In the genomic region with DNA sequence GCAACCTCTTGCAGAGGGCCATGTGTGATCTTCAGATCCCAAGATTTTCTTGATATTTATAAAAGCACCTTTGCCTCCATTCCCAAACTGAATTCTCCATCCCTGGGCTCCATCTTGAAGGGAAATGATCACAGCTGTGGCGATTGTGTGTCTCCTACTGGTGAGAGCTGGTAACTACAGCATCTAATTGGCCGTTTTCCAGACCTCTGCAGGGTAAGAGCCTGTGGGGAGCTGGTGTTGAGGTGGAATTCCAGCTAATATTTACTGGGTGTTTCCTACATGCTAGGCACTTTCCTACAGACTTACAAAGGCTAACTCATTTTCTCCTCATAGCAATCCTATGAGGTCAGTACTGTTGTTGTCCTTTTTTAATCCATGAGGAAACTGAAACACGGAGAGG, we compare ENCODE assay signal across 8 cellular contexts. TPM values are rescaled to one million over a fixed set of nuclear protein-coding genes. Genes with fewer than 3 reads are reported as not detected.
DNase-seq lines count a peak whose midpoint lies in the region; ATAC-seq and TF ChIP-seq lines count a peak whose summit lies in the region.

No MANE protein-coding gene starts in this region.

- no peak for DNase-seq in activated T-cell treated with anti-CD3 and anti-CD28 coated beads, Interleukin-2, amount 50 U/mL, for 24 hours
- no peak for DNase-seq in activated T-cell treated with anti-CD3 and anti-CD28 coated beads, Interleukin-2, amount 50 U/mL, for 1 hour
- peak; percentile 14 for DNase-seq in KG1 (lab: John Stamatoyannopoulos, UW)
- DNase-seq in iPS-NIHi11 (ENCODE audit: low spot score): peak; percentile 69
- no peak for DNase-seq in upper lobe of right lung
- DNase-seq in DMS79 (lab: John Stamatoyannopoulos, UW): no peak

- H3K4me3 Mint-ChIP-seq in activated T-cell treated with anti-CD3 and anti-CD28 coated beads, Interleukin-2, amount 50 U/mL, for 24 hours: no peak overlapping the region

- H3K27me3 Mint-ChIP-seq in activated T-cell treated with anti-CD3 and anti-CD28 coated beads, Interleukin-2, amount 50 U/mL, for 24 hours: no peaks in the 10 kb centered on the region

- peak; percentile 64 for ATAC-seq in upper lobe of right lung
- ATAC-seq in HG03520 (IDR thresholded peaks at IDR 0.05; ENCODE audit: unreplicated experiment): no peak

- peak overlapping the region; percentile 49 for H3K27ac Mint-ChIP-seq in activated T-cell treated with anti-CD3 and anti-CD28 coated beads, Interleukin-2, amount 50 U/mL, for 24 hours

- H3K27ac ChIP-seq in upper lobe of right lung: no peak overlapping the region

- H3K4me3 ChIP-seq in WI38 (ENCODE audit: low read depth, low read length): no peak overlapping the region
- no peak overlapping the region for H3K4me3 ChIP-seq in upper lobe of right lung

- no peaks in the 10 kb centered on the region for H3K36me3 ChIP-seq in upper lobe of right lung

- no peaks in the 10 kb centered on the region for H3K36me3 Mint-ChIP-seq in activated T-cell treated with anti-CD3 and anti-CD28 coated beads, Interleukin-2, amount 50 U/mL, for 24 hours (ENCODE audit: low read depth)

- intact Hi-C loops in upper lobe of right lung (cut with DNase I): no loop called here

- no peaks in the 10 kb centered on the region for H3K27me3 ChIP-seq in upper lobe of right lung

- H3K4me1 ChIP-seq in upper lobe of right lung: peaks cover 8% of the 10 kb centered on the region

- no peaks in the 10 kb centered on the region for H3K9me3 ChIP-seq in upper lobe of right lung

- TF ChIP-seq CTCF in WI38 (IDR thresholded peaks at IDR 0.05; ENCODE audit: low read depth, low read length): peak; percentile 69
- peak; percentile 60 for TF ChIP-seq CTCF in upper lobe of right lung (IDR thresholded peaks at IDR 0.05)

- H3K4me1 Mint-ChIP-seq in activated T-cell treated with anti-CD3 and anti-CD28 coated beads, Interleukin-2, amount 50 U/mL, for 24 hours (ENCODE audit: low read depth): peaks cover 62% of the 10 kb centered on the region

- no peaks in the 10 kb centered on the region for H3K9me3 Mint-ChIP-seq in activated T-cell treated with anti-CD3 and anti-CD28 coated beads, Interleukin-2, amount 50 U/mL, for 24 hours

RNA-seq across cellular contexts. Expression of a gene that starts 59.2 kb away (rescaled TPM):
- 1.1 TPM for total RNA-seq in upper lobe of right lung

Comparison
In these comparisons a context has a peak if more than half of its experiments do, and no peak if none do; other contexts are left out.
1. DNase-seq: peak in KG1 (single experiment) and iPS-NIHi11 (single experiment); none in activated T-cell treated with anti-CD3 and anti-CD28 coated beads, Interleukin-2, amount 50 U/mL, for 24 hours (single experiment), activated T-cell treated with anti-CD3 and anti-CD28 coated beads, Interleukin-2, amount 50 U/mL, for 1 hour (single experiment), upper lobe of right lung (single experiment) and DMS79 (single experiment).